ENCODE assay signal across 11 cellular contexts in genomic region chr20:62049342-62050165, GRCh38.
"Had no signal": no experiment of that assay in that cellular context is flagged by ENCODE, and none has a peak within 500 bp of the region (broad histone marks: within the 10 kb centered on the region; RNA-seq: fewer than 3 reads in every experiment).

No MANE protein-coding gene starts in this region.

- H3K9me3 ChIP-seq: pancreas, tibial artery had no signal

- H3K4me3 ChIP-seq: lung, pancreas, tibial artery had no signal

- H3K27me3 Mint-ChIP-seq: activated naive CD8-positive, alpha-beta T cell treated with anti-CD3 and anti-CD28 coated beads, Interleukin-2, amount 10 ng/mL, durations not matched to agents 7 days and 5 days; brain had no signal

- H3K27me3 ChIP-seq: foreskin keratinocyte, pancreas, tibial artery had no signal

- DNase-seq: activated CD4-positive, CD25-positive, alpha-beta regulatory T cell treated with anti-CD3 and anti-CD28 coated beads, Interleukin-2, amount 50 U/mL, for 72 hours; activated naive CD8-positive, alpha-beta T cell treated with anti-CD3 and anti-CD28 coated beads, Interleukin-2, amount 10 ng/mL, durations not matched to agents 7 days and 5 days; effector CD8-positive, alpha-beta T cell; foreskin keratinocyte; stimulated activated CD4-positive, alpha-beta T cell treated with anti-CD3 and anti-CD28 coated beads, Interleukin-2, amount 100 ng/mL, for 48 hours; stimulated activated naive CD4-positive, alpha-beta T cell; tibial artery had no signal

- H3K9me3 Mint-ChIP-seq: activated naive CD8-positive, alpha-beta T cell treated with anti-CD3 and anti-CD28 coated beads, Interleukin-2, amount 10 ng/mL, durations not matched to agents 7 days and 5 days; brain; mesothelial cell of epicardium had no signal

- H3K4me1 ChIP-seq: foreskin keratinocyte, pancreas had no signal

- H3K27ac ChIP-seq: foreskin keratinocyte, pancreas, tibial artery had no signal

- ATAC-seq: foreskin keratinocyte had no signal

- H3K36me3 ChIP-seq: pancreas had no signal

- H3K4me3 Mint-ChIP-seq: activated naive CD8-positive, alpha-beta T cell treated with anti-CD3 and anti-CD28 coated beads, Interleukin-2, amount 10 ng/mL, durations not matched to agents 7 days and 5 days; brain; mesothelial cell of epicardium had no signal

- H3K36me3 Mint-ChIP-seq: activated naive CD8-positive, alpha-beta T cell treated with anti-CD3 and anti-CD28 coated beads, Interleukin-2, amount 10 ng/mL, durations not matched to agents 7 days and 5 days; mesothelial cell of epicardium had no signal

- H3K27ac Mint-ChIP-seq: activated naive CD8-positive, alpha-beta T cell treated with anti-CD3 and anti-CD28 coated beads, Interleukin-2, amount 10 ng/mL, durations not matched to agents 7 days and 5 days had no signal
